15 cellular contexts compared by ENCODE assay signal in the genomic region with DNA sequence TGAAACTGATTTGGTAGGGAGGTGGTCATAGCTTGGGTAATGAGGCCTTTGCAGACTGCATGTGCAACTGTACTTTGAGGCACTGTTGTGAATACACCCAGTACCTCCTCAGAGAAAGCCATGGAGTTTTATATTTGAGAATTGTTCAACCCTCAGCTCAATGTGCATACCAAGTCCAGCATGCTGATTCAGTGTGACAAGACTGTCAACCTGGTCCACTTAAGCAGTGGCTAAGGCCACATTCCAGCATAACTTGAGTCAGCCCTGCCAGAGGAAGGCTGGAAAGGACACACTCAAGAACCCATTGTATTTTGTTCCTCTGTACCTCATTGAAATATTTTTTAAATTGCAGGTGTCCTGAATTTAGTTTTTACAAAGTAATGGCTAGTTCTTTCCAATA.
DNase-seq lines count a peak whose midpoint lies in the region; ATAC-seq, FAIRE-seq and TF ChIP-seq lines count a peak whose summit lies in the region.
"Had no signal": no experiment of that assay in that cellular context is flagged by ENCODE, and none has a peak within 500 bp of the region (broad histone marks: within the 10 kb centered on the region; RNA-seq: fewer than 3 reads in every experiment).

No MANE protein-coding gene starts in this region.

- TF ChIP-seq POLR2A in HepG2 (IDR thresholded peaks at IDR 0.05; ENCODE audit: insufficient read depth in 1 of 2, low read depth in 2 of 2, low read length in 2 of 2) = no peak

- TF ChIP-seq CTCF in upper lobe of right lung (IDR thresholded peaks at IDR 0.05) (no peak), HepG2 (CRISPR knock-in tag; IDR thresholded peaks at IDR 0.05) (no peak)

- H3K4me1 ChIP-seq in upper lobe of right lung (no peaks in the 10 kb centered on the region), HepG2 (ENCODE audit: insufficient read depth, low read length) (no peaks in the 10 kb centered on the region)
- H3K4me1 ChIP-seq: BLaER1 treated with 17β-estradiol and CSF1 and Interleukin-3, amounts not matched to agents 10 nM and 100 nM had no signal

- H3K4me2 ChIP-seq in HepG2 (ENCODE audit: low read depth, low read length) = no peak overlapping the region
- H3K4me2 ChIP-seq: BLaER1 treated with 17β-estradiol and CSF1 and Interleukin-3, amounts not matched to agents 10 nM and 100 nM had no signal

- no peak overlapping the region for H3K9ac ChIP-seq in HepG2 (ENCODE audit: insufficient read depth, low read depth, low read length)
- H3K9ac ChIP-seq: BLaER1 treated with 17β-estradiol and CSF1 and Interleukin-3, amounts not matched to agents 10 nM and 100 nM had no signal

- in situ Hi-C loops in HepG2 (cut with HindIII; ENCODE audit: extremely low pct_ligation_motif_present, low pct_unique_long_range_greater_than_20kb) = no loop called here

- TF ChIP-seq EP300 in HepG2 (IDR thresholded peaks at IDR 0.05; ENCODE audit: low read depth in 2 of 2, low read length in 2 of 2) (no peak), HepG2 (CRISPR knock-in tag; IDR thresholded peaks at IDR 0.05; ENCODE audit: borderline replicate concordance) (no peak)

- peak; percentile 25 for DNase-seq in astrocyte of the hippocampus (ENCODE audit: low read depth, low spot score)
- DNase-seq in kidney tubule cell (ENCODE audit: low spot score) = peak; percentile 43
- DNase-seq in renal cortical epithelial cell (ENCODE audit: low read depth) = peak; percentile 15
- DNase-seq in upper lobe of right lung = no peak
- no peak for DNase-seq in HepG2 (ENCODE audit: low spot score)
- no peak for DNase-seq in urothelium cell line (ENCODE audit: low spot score)
- DNase-seq: Calu3; CD8-positive, alpha-beta T cell; DMS79 treated with DMSO at 0.1 percent for 48 hours; GF-D8; GOT3; H9 had no signal

- H2AFZ ChIP-seq in HepG2 (ENCODE audit: low read length) = no peak overlapping the region

- H3K9me3 ChIP-seq in upper lobe of right lung = peaks cover 4% of the 10 kb centered on the region
- peaks cover 3% of the 10 kb centered on the region; the same call in 1 of the 2 replicates for H3K9me3 ChIP-seq in HepG2 (ENCODE audit: low read length)

- FAIRE-seq in HepG2 (lab: Jason Lieb, UNC) (no peak), urothelium cell line (lab: Jason Lieb, UNC) (no peak)
- FAIRE-seq: GM19239 had no signal

- H3K79me2 ChIP-seq in HepG2 (ENCODE audit: insufficient read depth, low read length) = no peaks in the 10 kb centered on the region

- intact Hi-C loops in upper lobe of right lung (cut with DNase I) (no loop called here), HepG2 (cut with micrococcal nuclease; ENCODE audit: unreplicated experiment) (no loop called here)

- no peak for TF ChIP-seq RAD21 in HepG2 (CRISPR knock-in tag; IDR thresholded peaks at IDR 0.05)

- POLR2A ChIA-PET in HepG2 (lab: Yijun Ruan, JAX) = no interaction called here

- no peak overlapping the region for H3K27ac ChIP-seq in upper lobe of right lung
- no peak overlapping the region for H3K27ac ChIP-seq in HepG2 (ENCODE audit: extremely low read length, insufficient read depth, low read length)
- H3K27ac ChIP-seq: BLaER1 treated with 17β-estradiol and CSF1 and Interleukin-3, amounts not matched to agents 10 nM and 100 nM had no signal

- no TSS peak for BruUV-seq in HepG2 (replicated peaks; lab: Mats Ljungman, UMichigan)

- H3K4me3 ChIP-seq in upper lobe of right lung (no peak overlapping the region), HepG2 (replicated peaks in 1 of 3; ENCODE audit: insufficient read depth in 1 of 3, low read depth in 2 of 3, low read length in 3 of 3) (no peak overlapping the region)
- H3K4me3 ChIP-seq: BLaER1 treated with 17β-estradiol and CSF1 and Interleukin-3, amounts not matched to agents 10 nM and 100 nM had no signal

- H3K36me3 ChIP-seq in upper lobe of right lung (no peaks in the 10 kb centered on the region), HepG2 (replicated peaks in 1 of 2; ENCODE audit: control insufficient read depth in 1 of 2, insufficient read depth in 2 of 2, low read length in 2 of 2) (no peaks in the 10 kb centered on the region)
- H3K36me3 ChIP-seq: BLaER1 treated with 17β-estradiol and CSF1 and Interleukin-3, amounts not matched to agents 10 nM and 100 nM had no signal

- H3K27me3 ChIP-seq in upper lobe of right lung (no peaks in the 10 kb centered on the region), HepG2 (ENCODE audit: control insufficient read depth in 1 of 2, insufficient read depth in 2 of 2, low read length in 2 of 2) (no peaks in the 10 kb centered on the region; a peak in 1 of 5 replicates)
- H3K27me3 ChIP-seq: BLaER1 treated with 17β-estradiol and CSF1 and Interleukin-3, amounts not matched to agents 10 nM and 100 nM had no signal

- CTCF ChIA-PET in HepG2 (lab: Yijun Ruan, JAX; ENCODE audit: low intra/inter-chr PET ratio, low total read pairs) = no interaction called here

- no peaks in the 10 kb centered on the region for H4K20me1 ChIP-seq in HepG2 (ENCODE audit: insufficient read depth, low read length)
- H4K20me1 ChIP-seq: BLaER1 treated with 17β-estradiol and CSF1 and Interleukin-3, amounts not matched to agents 10 nM and 100 nM had no signal

- ATAC-seq in upper lobe of right lung (peak; percentile 85), HepG2 (no peak), GM19397 (IDR thresholded peaks at IDR 0.05; ENCODE audit: unreplicated experiment) (no peak)
- ATAC-seq: CD8-positive, alpha-beta T cell had no signal

TF ChIP-seq in HepG2, 621 proteins besides CTCF, POLR2A, EP300 and RAD21:
- no peak for TF ChIP-seq ISL2 (CRISPR knock-in tag; IDR thresholded peaks at IDR 0.05)
- TF ChIP-seq TARDBP (CRISPR knock-in tag; IDR thresholded peaks at IDR 0.05) = no peak
- TF ChIP-seq ZNF234 (CRISPR knock-in tag; conservative IDR thresholded peaks at IDR 0.05) = no peak
- TF ChIP-seq ZNF569 (CRISPR knock-in tag; IDR thresholded peaks at IDR 0.05; ENCODE audit: borderline replicate concordance) = no peak
- TF ChIP-seq ZBTB38 (CRISPR knock-in tag; IDR thresholded peaks at IDR 0.05) = no peak
- no peak for TF ChIP-seq ZNF547 (CRISPR knock-in tag; IDR thresholded peaks at IDR 0.05)
- no peak for TF ChIP-seq MYNN (CRISPR knock-in tag; IDR thresholded peaks at IDR 0.05; ENCODE audit: low read depth)
- no peak for TF ChIP-seq ZKSCAN8 (CRISPR knock-in tag; IDR thresholded peaks at IDR 0.05; ENCODE audit: borderline replicate concordance)
- no peak for TF ChIP-seq ZNF207 (IDR thresholded peaks at IDR 0.05; ENCODE audit: borderline replicate concordance)
- TF ChIP-seq, protein P1, sequence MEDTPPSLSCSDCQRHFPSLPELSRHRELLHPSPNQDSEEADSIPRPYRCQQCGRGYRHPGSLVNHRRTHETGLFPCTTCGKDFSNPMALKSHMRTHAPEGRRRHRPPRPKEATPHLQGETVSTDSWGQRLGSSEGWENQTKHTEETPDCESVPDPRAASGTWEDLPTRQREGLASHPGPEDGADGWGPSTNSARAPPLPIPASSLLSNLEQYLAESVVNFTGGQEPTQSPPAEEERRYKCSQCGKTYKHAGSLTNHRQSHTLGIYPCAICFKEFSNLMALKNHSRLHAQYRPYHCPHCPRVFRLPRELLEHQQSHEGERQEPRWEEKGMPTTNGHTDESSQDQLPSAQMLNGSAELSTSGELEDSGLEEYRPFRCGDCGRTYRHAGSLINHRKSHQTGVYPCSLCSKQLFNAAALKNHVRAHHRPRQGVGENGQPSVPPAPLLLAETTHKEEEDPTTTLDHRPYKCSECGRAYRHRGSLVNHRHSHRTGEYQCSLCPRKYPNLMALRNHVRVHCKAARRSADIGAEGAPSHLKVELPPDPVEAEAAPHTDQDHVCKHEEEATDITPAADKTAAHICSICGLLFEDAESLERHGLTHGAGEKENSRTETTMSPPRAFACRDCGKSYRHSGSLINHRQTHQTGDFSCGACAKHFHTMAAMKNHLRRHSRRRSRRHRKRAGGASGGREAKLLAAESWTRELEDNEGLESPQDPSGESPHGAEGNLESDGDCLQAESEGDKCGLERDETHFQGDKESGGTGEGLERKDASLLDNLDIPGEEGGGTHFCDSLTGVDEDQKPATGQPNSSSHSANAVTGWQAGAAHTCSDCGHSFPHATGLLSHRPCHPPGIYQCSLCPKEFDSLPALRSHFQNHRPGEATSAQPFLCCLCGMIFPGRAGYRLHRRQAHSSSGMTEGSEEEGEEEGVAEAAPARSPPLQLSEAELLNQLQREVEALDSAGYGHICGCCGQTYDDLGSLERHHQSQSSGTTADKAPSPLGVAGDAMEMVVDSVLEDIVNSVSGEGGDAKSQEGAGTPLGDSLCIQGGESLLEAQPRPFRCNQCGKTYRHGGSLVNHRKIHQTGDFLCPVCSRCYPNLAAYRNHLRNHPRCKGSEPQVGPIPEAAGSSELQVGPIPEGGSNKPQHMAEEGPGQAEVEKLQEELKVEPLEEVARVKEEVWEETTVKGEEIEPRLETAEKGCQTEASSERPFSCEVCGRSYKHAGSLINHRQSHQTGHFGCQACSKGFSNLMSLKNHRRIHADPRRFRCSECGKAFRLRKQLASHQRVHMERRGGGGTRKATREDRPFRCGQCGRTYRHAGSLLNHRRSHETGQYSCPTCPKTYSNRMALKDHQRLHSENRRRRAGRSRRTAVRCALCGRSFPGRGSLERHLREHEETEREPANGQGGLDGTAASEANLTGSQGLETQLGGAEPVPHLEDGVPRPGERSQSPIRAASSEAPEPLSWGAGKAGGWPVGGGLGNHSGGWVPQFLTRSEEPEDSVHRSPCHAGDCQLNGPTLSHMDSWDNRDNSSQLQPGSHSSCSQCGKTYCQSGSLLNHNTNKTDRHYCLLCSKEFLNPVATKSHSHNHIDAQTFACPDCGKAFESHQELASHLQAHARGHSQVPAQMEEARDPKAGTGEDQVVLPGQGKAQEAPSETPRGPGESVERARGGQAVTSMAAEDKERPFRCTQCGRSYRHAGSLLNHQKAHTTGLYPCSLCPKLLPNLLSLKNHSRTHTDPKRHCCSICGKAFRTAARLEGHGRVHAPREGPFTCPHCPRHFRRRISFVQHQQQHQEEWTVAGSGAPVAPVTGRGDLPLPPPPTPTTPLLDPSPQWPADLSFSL (CRISPR knock-in tag; IDR thresholded peaks at IDR 0.05) = no peak
- TF ChIP-seq, protein P2, sequence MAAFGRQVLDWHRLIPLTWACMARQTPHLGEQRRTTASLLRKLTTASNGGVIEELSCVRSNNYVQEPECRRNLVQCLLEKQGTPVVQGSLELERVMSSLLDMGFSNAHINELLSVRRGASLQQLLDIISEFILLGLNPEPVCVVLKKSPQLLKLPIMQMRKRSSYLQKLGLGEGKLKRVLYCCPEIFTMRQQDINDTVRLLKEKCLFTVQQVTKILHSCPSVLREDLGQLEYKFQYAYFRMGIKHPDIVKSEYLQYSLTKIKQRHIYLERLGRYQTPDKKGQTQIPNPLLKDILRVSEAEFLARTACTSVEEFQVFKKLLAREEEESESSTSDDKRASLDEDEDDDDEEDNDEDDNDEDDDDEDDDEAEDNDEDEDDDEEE (CRISPR knock-in tag; IDR thresholded peaks at IDR 0.05) = no peak

Comparison
In these comparisons a context has a peak if more than half of its experiments do, and no peak if none do; other contexts are left out.
1. DNase-seq: peak in astrocyte of the hippocampus (single experiment), kidney tubule cell (single experiment) and renal cortical epithelial cell (single experiment); none in upper lobe of right lung (single experiment), HepG2 (single experiment) and urothelium cell line (single experiment).